In genomic region chr1:202966006-202966904, GRCh38 we compare ENCODE assay signal across 1 cellular context.
TF ChIP-seq lines count a peak whose summit lies in the region.

No MANE protein-coding gene starts in this region.

TF ChIP-seq in GM12878, 131 proteins besides CTCF, POLR2A, EP300 and RAD21:
- TF ChIP-seq LARP7 (IDR thresholded peaks at IDR 0.05) (0 out of 2 replicates have a peak, but pooled peaks have one; percentile 35), SREBF1 (IDR thresholded peaks at IDR 0.05; ENCODE audit: low read length) (no peak), HDGF (IDR thresholded peaks at IDR 0.05) (0 out of 2 replicates have a peak, but pooled peaks have one; percentile 48), E2F4 (IDR thresholded peaks at IDR 0.05; ENCODE audit: low read depth, low read length) (no peak), GATAD2B (conservative IDR thresholded peaks at IDR 0.05; ENCODE audit: low read depth) (0 out of 2 replicates have a peak, but pooled peaks have one; percentile 56)
